ENCODE assay signal across 17 cellular contexts in genomic region chr5:39266442-39266841, GRCh38. TPM values are rescaled to one million over a fixed set of nuclear protein-coding genes. Genes with fewer than 3 reads are reported as not detected.
DNase-seq lines count a peak whose midpoint lies in the region; ATAC-seq, FAIRE-seq and TF ChIP-seq lines count a peak whose summit lies in the region.
"Had no signal": no experiment of that assay in that cellular context is flagged by ENCODE, and none has a peak within 500 bp of the region (broad histone marks: within the 10 kb centered on the region; RNA-seq: fewer than 3 reads in every experiment).

No MANE protein-coding gene starts in this region.

- H2AFZ ChIP-seq in astrocyte (ENCODE audit: low read depth, low read length), result no peak overlapping the region

- ATAC-seq in natural killer cell, result no peak
- ATAC-seq: heart left ventricle had no signal

- H3K4me2 ChIP-seq in astrocyte (ENCODE audit: low read length), result peak overlapping the region; percentile 17

- peaks cover 8% of the 10 kb centered on the region for H3K4me1 Mint-ChIP-seq in astrocyte (ENCODE audit: low read depth, unreplicated experiment)
- peaks cover 78 to 82% of the 10 kb centered on the region in 2 donors for H3K4me1 Mint-ChIP-seq in natural killer cell

- no peaks in the 10 kb centered on the region for H3K36me3 Mint-ChIP-seq in astrocyte (ENCODE audit: low read depth, unreplicated experiment)
- no peaks in the 10 kb centered on the region for H3K36me3 Mint-ChIP-seq in natural killer cell

- TF ChIP-seq CTCF in astrocyte (IDR thresholded peaks at IDR 0.05; ENCODE audit: insufficient read depth, low read depth, low read length) (no peak), natural killer cell (IDR thresholded peaks at IDR 0.05) (no peak), RWPE1 (conservative IDR thresholded peaks at IDR 0.05; ENCODE audit: low read depth) (no peak)

- POLR2A ChIA-PET in RWPE1 (lab: Yijun Ruan, JAX; ENCODE audit: low non-redundant PET), result no interaction called here

- DNase-seq in Daoy (ENCODE audit: low read depth) (peak; percentile 34), HT1080 (ENCODE audit: low read depth) (peak; percentile 62), astrocyte (ENCODE audit: low read depth) (no peak), natural killer cell (no peak), HK-2 (ENCODE audit: unreplicated experiment) (no peak), RWPE1 (ENCODE audit: low spot score) (no peak), DMS 273 (lab: John Stamatoyannopoulos, UW; ENCODE audit: unreplicated experiment) (no peak), H4 (ENCODE audit: low spot score) (no peak)
- DNase-seq: activated CD4-positive, alpha-beta memory T cell treated with anti-CD3 and anti-CD28 coated beads, Interleukin-2, amount 10 ng/mL, durations not matched to agents 7 days and 5 days; heart left ventricle; NCI-H1048; NK-92 treated with Interleukin-12 subunit alpha and Interleukin-12 subunit beta, amount 100 ng/mL, for 24 hours; substantia nigra had no signal

- H3K4me3 Mint-ChIP-seq in astrocyte (ENCODE audit: unreplicated experiment) (no peak overlapping the region), natural killer cell (peak overlapping the region; percentile 43)
- H3K4me3 Mint-ChIP-seq: activated CD4-positive, alpha-beta memory T cell treated with anti-CD3 and anti-CD28 coated beads, Interleukin-2, amount 10 ng/mL, durations not matched to agents 7 days and 5 days had no signal

- CTCF ChIA-PET in RWPE1 (lab: Yijun Ruan, JAX), result no interaction called here

- no peaks in the 10 kb centered on the region for H3K27me3 ChIP-seq in astrocyte (ENCODE audit: insufficient read depth, low read length)
- H3K27me3 ChIP-seq: heart left ventricle had no signal

- H3K27me3 Mint-ChIP-seq in astrocyte (ENCODE audit: low read depth, unreplicated experiment) (peaks cover 2% of the 10 kb centered on the region), natural killer cell (ENCODE audit: low read depth in 2 of 2) (no peaks in the 10 kb centered on the region)
- H3K27me3 Mint-ChIP-seq: activated CD4-positive, alpha-beta memory T cell treated with anti-CD3 and anti-CD28 coated beads, Interleukin-2, amount 10 ng/mL, durations not matched to agents 7 days and 5 days; progenitor cell of endocrine pancreas had no signal

- peaks cover 7% of the 10 kb centered on the region for H3K4me1 ChIP-seq in astrocyte (ENCODE audit: insufficient read depth, low read length)

- no peaks in the 10 kb centered on the region for H3K9me3 ChIP-seq in astrocyte (ENCODE audit: insufficient read depth, low read depth, low read length)
- H3K9me3 ChIP-seq: heart left ventricle had no signal

- H3K36me3 ChIP-seq in astrocyte (ENCODE audit: insufficient read depth, low read length), result no peaks in the 10 kb centered on the region
- H3K36me3 ChIP-seq: heart left ventricle had no signal

- no peaks in the 10 kb centered on the region for H4K20me1 ChIP-seq in astrocyte (ENCODE audit: insufficient read depth, low read length)

- H3K27ac Mint-ChIP-seq in astrocyte (ENCODE audit: unreplicated experiment) (no peak overlapping the region), natural killer cell (peak overlapping the region; percentile 72 to 78)
- H3K27ac Mint-ChIP-seq: activated CD4-positive, alpha-beta memory T cell treated with anti-CD3 and anti-CD28 coated beads, Interleukin-2, amount 10 ng/mL, durations not matched to agents 7 days and 5 days; progenitor cell of endocrine pancreas had no signal

- no peaks in the 10 kb centered on the region for H3K9me3 Mint-ChIP-seq in astrocyte (ENCODE audit: unreplicated experiment)
- H3K9me3 Mint-ChIP-seq in natural killer cell, result no peaks in the 10 kb centered on the region
- H3K9me3 Mint-ChIP-seq: activated CD4-positive, alpha-beta memory T cell treated with anti-CD3 and anti-CD28 coated beads, Interleukin-2, amount 10 ng/mL, durations not matched to agents 7 days and 5 days had no signal

- intact Hi-C loops in natural killer cell (cut with micrococcal nuclease), result no loop called here

- no peak overlapping the region for H3K4me3 ChIP-seq in astrocyte (ENCODE audit: insufficient read depth, low read depth, low read length)
- H3K4me3 ChIP-seq: heart left ventricle had no signal

- no peak for FAIRE-seq in astrocyte (lab: Jason Lieb, UNC)
- FAIRE-seq: colon had no signal

- H3K9ac ChIP-seq in astrocyte (ENCODE audit: low read length), result no peak overlapping the region

- no peaks in the 10 kb centered on the region for H3K79me2 ChIP-seq in astrocyte (ENCODE audit: insufficient read depth, low read length)

- H3K27ac ChIP-seq in astrocyte (ENCODE audit: low read depth, low read length) (no peak overlapping the region), RWPE1 (no peak overlapping the region)
- H3K27ac ChIP-seq: C4-2B had no signal

RNA-seq across cellular contexts. Expression of gene FYB1, which starts 47.1 kb away (rescaled TPM):
- total RNA-seq in Daoy (2014; rRNA removed; shearing (Covaris generic)), result not detected in 2 replicates
- total RNA-seq in HT1080 (2014; rRNA removed; shearing (Covaris generic)), result not detected in 2 replicates
- polyA plus RNA-seq in HT1080 (2015; cell fraction: cytosol; rRNA removed), result 0.08 TPM in 1 of 2 replicates, not detected in the other
- 0.11 TPM in 1 of 2 replicates, not detected in the other for polyA plus RNA-seq in HT1080 (2015; cell fraction: nucleus; rRNA removed)
- 0.11 TPM in 1 of 2 replicates, not detected in the other for total RNA-seq in astrocyte
- total RNA-seq in natural killer cell, result 100 to 1,000 TPM; 277 to 340 (median 295) TPM
- total RNA-seq in H4 (2014; rRNA removed; shearing (Covaris generic)), result 0.04 and 0.17 TPM in 2 replicates
- total RNA-seq: kidney epithelial cell, progenitor cell of endocrine pancreas had no signal

Comparison
In these comparisons a context has a peak if more than half of its experiments do, and no peak if none do; other contexts are left out.
1. DNase-seq: peak in Daoy (single experiment) and HT1080 (single experiment); none in astrocyte (single experiment), natural killer cell (single experiment), HK-2 (single experiment), RWPE1 (single experiment), DMS 273 (single experiment) and H4 (single experiment).
2. RNA of gene FYB1, which starts 47.1 kb away (total RNA-seq): 277 to 340 TPM in natural killer cell; 0.04 to 0.17 TPM in H4, 0.11 TPM in astrocyte, not detected in Daoy and not detected in HT1080; every median in the first group is over 100 times any median in the second.